8 cellular contexts compared by ENCODE assay signal in the genomic region with DNA sequence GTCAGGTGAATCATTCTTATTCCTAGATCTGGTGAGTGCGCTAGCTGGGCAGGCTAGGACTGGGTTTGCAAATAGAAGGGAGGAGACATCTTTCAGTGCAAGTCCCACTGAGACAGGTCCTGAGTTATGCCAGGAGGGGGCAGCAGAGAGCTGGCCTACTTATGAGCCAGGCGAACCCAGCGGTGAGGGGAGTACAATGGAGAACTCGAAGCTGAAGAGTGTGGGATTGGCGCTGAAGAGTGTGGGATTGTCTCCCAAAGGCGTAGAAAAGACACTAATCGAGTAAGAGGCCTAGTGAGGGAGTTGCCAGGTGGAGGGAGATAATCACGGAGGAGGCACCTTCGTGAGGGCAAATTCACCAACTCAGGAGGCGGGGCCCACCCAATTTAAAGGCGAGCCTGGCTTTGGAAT.
A peak's percentile ranks its signal among the peaks of the same experiment; 100 is the strongest.
DNase-seq lines count a peak whose midpoint lies in the region; ATAC-seq and TF ChIP-seq lines count a peak whose summit lies in the region.

No MANE protein-coding gene starts in this region.

- ATAC-seq in GM19467 (IDR thresholded peaks at IDR 0.05; ENCODE audit: unreplicated experiment) (peak; percentile 97), HG03575 (IDR thresholded peaks at IDR 0.05; ENCODE audit: extremely low read depth, insufficient number of reproducible peaks, low FRiP score, unreplicated experiment) (peak; percentile 95)
- peak; percentile 53 to 82 for ATAC-seq in activated T-cell treated with anti-CD3 and anti-CD28 coated beads, Interleukin-2, amount 50 U/mL, for 4 hours

- peak overlapping the region; percentile 68 for H3K4me3 ChIP-seq in OCI-LY3 (ENCODE audit: low read length)
- H3K4me3 ChIP-seq in fibroblast of pulmonary artery (replicated peaks; ENCODE audit: low read depth, low read length), result no peak overlapping the region
- no peak overlapping the region for H3K4me3 ChIP-seq in testis

- peak overlapping the region; percentile 91 for H3K4me2 ChIP-seq in OCI-LY3 (ENCODE audit: low read length)

- H3K9me3 Mint-ChIP-seq in activated T-cell treated with anti-CD3 and anti-CD28 coated beads, Interleukin-2, amount 50 U/mL, for 4 hours, result no peaks in the 10 kb centered on the region

- peaks cover 2% of the 10 kb centered on the region for H3K27me3 Mint-ChIP-seq in activated T-cell treated with anti-CD3 and anti-CD28 coated beads, Interleukin-2, amount 50 U/mL, for 4 hours (ENCODE audit: low read depth)

- no peaks in the 10 kb centered on the region for H3K36me3 Mint-ChIP-seq in activated T-cell treated with anti-CD3 and anti-CD28 coated beads, Interleukin-2, amount 50 U/mL, for 4 hours (ENCODE audit: insufficient read depth)

- no peaks in the 10 kb centered on the region for H4K20me1 ChIP-seq in OCI-LY3 (ENCODE audit: insufficient read depth, low read length)

- H2AFZ ChIP-seq in OCI-LY3 (ENCODE audit: low read depth, low read length), result peak overlapping the region; percentile 72

- H3K36me3 ChIP-seq in OCI-LY3 (replicated peaks; ENCODE audit: low read depth, low read length), result no peaks in the 10 kb centered on the region
- H3K36me3 ChIP-seq in testis (ENCODE audit: low read depth, missing control alignments), result no peaks in the 10 kb centered on the region

- H3K4me3 Mint-ChIP-seq in activated T-cell treated with anti-CD3 and anti-CD28 coated beads, Interleukin-2, amount 50 U/mL, for 4 hours, result no peak overlapping the region

- peaks cover 5% of the 10 kb centered on the region for H3K4me1 ChIP-seq in OCI-LY3 (ENCODE audit: low read length)
- H3K4me1 ChIP-seq in testis, result no peaks in the 10 kb centered on the region

- H3K4me1 Mint-ChIP-seq in activated T-cell treated with anti-CD3 and anti-CD28 coated beads, Interleukin-2, amount 50 U/mL, for 4 hours (ENCODE audit: low read depth), result no peaks in the 10 kb centered on the region

- WGBS in testis, 2 donors, result 15 to 28% methylated on average over 7 to 11 of the region's 11 CpGs

- no peaks in the 10 kb centered on the region for H3K79me2 ChIP-seq in OCI-LY3 (ENCODE audit: low read length)

- DNase-seq in DMS 273 treated with DMSO at 0.1 percent for 48 hours (lab: John Stamatoyannopoulos, UW) (peak; percentile 56), fibroblast of pulmonary artery (ENCODE audit: low read depth) (peak; percentile 74), nucleus accumbens (lab: John Stamatoyannopoulos, UW) (peak in 54 of 56 donors; percentile 0 to 84 (median 34)), testis (peak; percentile 86)
- peak; percentile 47 for DNase-seq in activated T-cell treated with anti-CD3 and anti-CD28 coated beads, Interleukin-2, amount 50 U/mL, for 4 hours

- H3K9ac ChIP-seq in OCI-LY3 (ENCODE audit: low read length), result no peak overlapping the region

- TF ChIP-seq CTCF in OCI-LY3 (IDR thresholded peaks at IDR 0.05; ENCODE audit: low read depth, low read length) (peak; percentile 82), fibroblast of pulmonary artery (IDR thresholded peaks at IDR 0.05; ENCODE audit: low read length, missing control alignments) (peak; percentile 81), testis (IDR thresholded peaks at IDR 0.05) (peak; percentile 63 to 75 (median 68))

- intact Hi-C loops in testis (cut with DNase I; ENCODE audit: low total_unique reads), result no loop called here

- TF ChIP-seq POLR2A in testis (IDR thresholded peaks at IDR 0.05), result no peak

- H3K27me3 ChIP-seq in OCI-LY3 (ENCODE audit: low read depth, low read length) (no peaks in the 10 kb centered on the region), testis (no peaks in the 10 kb centered on the region)

- no peaks in the 10 kb centered on the region for H3K9me3 ChIP-seq in OCI-LY3 (ENCODE audit: insufficient read depth, low read length)
- H3K9me3 ChIP-seq in testis, result no peaks in the 10 kb centered on the region

- H3K27ac ChIP-seq in OCI-LY3 (ENCODE audit: low read length) (no peak overlapping the region), testis (no peak overlapping the region)

Comparison
In these comparisons a context has a peak if more than half of its experiments do, and no peak if none do; other contexts are left out.
1. DNase-seq: peak in every context shown above with its lines; median percentile 86 in testis; 74 in fibroblast of pulmonary artery; 56 in DMS 273 treated with DMSO at 0.1 percent for 48 hours; 47 in activated T-cell treated with anti-CD3 and anti-CD28 coated beads, Interleukin-2, amount 50 U/mL, for 4 hours; 34 in nucleus accumbens.